ENCODE assay signal across 1 cellular context in genomic region chr19:6589711-6590457, GRCh38.
TF ChIP-seq lines count a peak whose summit lies in the region.

No MANE protein-coding gene starts in this region.

TF ChIP-seq in GM23338, 12 proteins besides CTCF, POLR2A, EP300 and RAD21:
- TF ChIP-seq POLR2AphosphoS5 (IDR thresholded peaks at IDR 0.05; ENCODE audit: low read depth), result no peak
- peak; percentile 79 for TF ChIP-seq EZH2 (IDR thresholded peaks at IDR 0.05; ENCODE audit: low read depth, unreplicated experiment)
